ENCODE assay signal across 1 cellular context in genomic region chr17:78041401-78042179, GRCh38.
TF ChIP-seq lines count a peak whose summit lies in the region.

No MANE protein-coding gene starts in this region.

TF ChIP-seq in HCT116, 20 proteins besides CTCF, POLR2A, EP300 and RAD21 (continued from another document):
- TF ChIP-seq REST (IDR thresholded peaks at IDR 0.05; ENCODE audit: low read depth), result no peak
- no peak for TF ChIP-seq POLR2AphosphoS5 (IDR thresholded peaks at IDR 0.05; ENCODE audit: low read depth, low read length)
- no peak for TF ChIP-seq EZH2 (IDR thresholded peaks at IDR 0.05)
- TF ChIP-seq TCF7L2 (IDR thresholded peaks at IDR 0.05; ENCODE audit: borderline replicate concordance, extremely low read depth, insufficient read depth, insufficient read length), result no peak
- no peak for TF ChIP-seq YY1 (IDR thresholded peaks at IDR 0.05; ENCODE audit: extremely low read depth, insufficient replicate concordance, low read depth, low read length)
